In the genomic region with DNA sequence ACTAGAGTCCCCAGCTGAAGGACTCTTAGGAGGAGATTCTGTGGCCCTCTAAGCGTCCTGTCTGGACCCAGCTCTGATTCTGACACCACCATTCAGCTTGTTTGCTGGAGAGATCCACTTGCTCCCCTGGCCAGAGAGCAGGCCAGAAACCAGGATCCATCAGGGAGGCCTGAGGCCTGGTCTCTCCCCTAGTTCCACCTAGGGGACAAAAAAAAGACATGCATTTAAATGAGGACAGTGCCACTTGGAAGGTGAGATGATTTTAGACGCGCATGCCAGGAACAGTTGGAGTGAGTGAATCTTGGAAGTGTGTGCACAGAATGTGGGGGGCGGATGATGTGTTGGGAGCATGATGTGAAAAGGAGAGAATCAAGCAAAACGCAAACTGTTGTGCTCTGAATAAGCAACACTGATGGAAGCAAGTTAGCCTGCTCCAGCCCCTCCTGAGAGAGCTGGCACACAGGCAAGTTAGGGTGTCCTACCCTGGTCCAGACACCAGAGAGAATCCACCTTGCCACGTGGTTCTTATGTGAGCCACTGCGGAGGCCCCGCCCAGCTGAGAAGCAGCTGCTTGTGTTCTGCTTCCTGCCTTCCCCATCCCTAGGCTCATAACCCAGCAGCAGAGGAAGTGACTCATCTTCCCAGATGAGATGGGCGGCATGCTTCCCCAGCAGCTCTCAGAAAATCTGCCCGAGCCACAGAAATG, we compare ENCODE assay signal across 8 cellular contexts. TPM values are rescaled to one million over a fixed set of nuclear protein-coding genes. Genes with fewer than 3 reads are reported as not detected.
DNase-seq lines count a peak whose midpoint lies in the region; ATAC-seq and TF ChIP-seq lines count a peak whose summit lies in the region.

No MANE protein-coding gene starts in this region.

- H3K27me3 Mint-ChIP-seq in T-cell = peaks cover 3 to 4% of the 10 kb centered on the region in 2 donors
- peaks cover 17% of the 10 kb centered on the region for H3K27me3 Mint-ChIP-seq in activated naive CD8-positive, alpha-beta T cell treated with anti-CD3 and anti-CD28 coated beads, Interleukin-2, amount 10 ng/mL, durations not matched to agents 7 days and 5 days

- H3K4me3 Mint-ChIP-seq in T-cell = peak overlapping the region; percentile 35 to 61 (median 44)
- H3K4me3 Mint-ChIP-seq in activated naive CD8-positive, alpha-beta T cell treated with anti-CD3 and anti-CD28 coated beads, Interleukin-2, amount 10 ng/mL, durations not matched to agents 7 days and 5 days = peak overlapping the region; percentile 73

- no peaks in the 10 kb centered on the region for H3K36me3 ChIP-seq in gastrocnemius medialis

- CTCF ChIA-PET in T-cell (lab: Charles Lee) = interaction anchor here (0.6 to 6.3 kb wide), 16 partner anchors 9 to 213 kb away, joined by 3 to 103 read pairs (median 4); no protein-coding TSS in a partner anchor

- no peaks in the 10 kb centered on the region for H3K36me3 Mint-ChIP-seq in T-cell
- no peaks in the 10 kb centered on the region for H3K36me3 Mint-ChIP-seq in activated naive CD8-positive, alpha-beta T cell treated with anti-CD3 and anti-CD28 coated beads, Interleukin-2, amount 10 ng/mL, durations not matched to agents 7 days and 5 days

- POLR2A ChIA-PET in T-cell (lab: Charles Lee) = no interaction called here
- POLR2A ChIA-PET in activated naive CD8-positive, alpha-beta T cell treated with anti-CD3 and anti-CD28 coated beads, Interleukin-2, amount 10 ng/mL, durations not matched to agents 7 days and 5 days (lab: Charles Lee) = interaction anchor here (1.7 to 6.3 kb wide), 4 partner anchors 62 to 650 kb away, joined by 6 to 46 read pairs (median 6); a partner anchor contains a TSS

- DNase-seq in AG09319 (ENCODE audit: extremely low read depth, low read depth) (peak; percentile 71), GM19238 (ENCODE audit: insufficient read length, low spot score) (peak; percentile 65), T-cell (peak; percentile 28 to 79 (median 48)), left cardiac atrium (peak; percentile 88), gastrocnemius medialis (peak; percentile 50 to 58)
- peak; percentile 92 for DNase-seq in Jurkat, Clone E6-1 (ENCODE audit: low read depth, low spot score)
- peak; percentile 74 for DNase-seq in activated naive CD8-positive, alpha-beta T cell treated with anti-CD3 and anti-CD28 coated beads, Interleukin-2, amount 10 ng/mL, durations not matched to agents 7 days and 5 days

- peaks cover 0 to 7% of the 10 kb centered on the region in 2 donors for H3K4me1 ChIP-seq in gastrocnemius medialis

- H3K4me1 Mint-ChIP-seq in T-cell = peaks cover 40 to 46% (median 41%) of the 10 kb centered on the region in 3 donors
- peaks cover 45% of the 10 kb centered on the region for H3K4me1 Mint-ChIP-seq in activated naive CD8-positive, alpha-beta T cell treated with anti-CD3 and anti-CD28 coated beads, Interleukin-2, amount 10 ng/mL, durations not matched to agents 7 days and 5 days

- intact Hi-C loops in left cardiac atrium (cut with DNase I) (loop anchor here in 1 of 2 donors (5.0 kb wide), 1 partner anchor 104 kb away; no protein-coding TSS in a partner anchor), gastrocnemius medialis (cut with DNase I; ENCODE audit: low total_unique reads) (no loop called here)

- H3K27ac ChIP-seq in gastrocnemius medialis = no peak overlapping the region

- ATAC-seq in T-cell (replicated peaks in 1 of 4) (peak; percentile 92 to 96 (median 96)), left cardiac atrium (peak; percentile 81 to 90), gastrocnemius medialis (peak; percentile 53 to 66), HG03025 (IDR thresholded peaks at IDR 0.05; ENCODE audit: low FRiP score, unreplicated experiment) (no peak)
- peak; percentile 95 for ATAC-seq in activated naive CD8-positive, alpha-beta T cell treated with anti-CD3 and anti-CD28 coated beads, Interleukin-2, amount 10 ng/mL, durations not matched to agents 7 days and 5 days (ENCODE audit: low read depth)

- TF ChIP-seq CTCF in AG09319 (IDR thresholded peaks at IDR 0.05; ENCODE audit: low read depth, low read length) = no peak
- TF ChIP-seq CTCF in gastrocnemius medialis (IDR thresholded peaks at IDR 0.05 in 4 of 5, conservative IDR thresholded peaks at IDR 0.05 in 1 of 5) = no peak

- TF ChIP-seq POLR2A in gastrocnemius medialis (IDR thresholded peaks at IDR 0.05) = no peak

- no peaks in the 10 kb centered on the region for H3K27me3 ChIP-seq in gastrocnemius medialis

- peak overlapping the region; percentile 92 to 96 for H3K27ac Mint-ChIP-seq in T-cell
- H3K27ac Mint-ChIP-seq in activated naive CD8-positive, alpha-beta T cell treated with anti-CD3 and anti-CD28 coated beads, Interleukin-2, amount 10 ng/mL, durations not matched to agents 7 days and 5 days = peak overlapping the region; percentile 86

- no peaks in the 10 kb centered on the region for H3K9me3 ChIP-seq in gastrocnemius medialis

- in situ Hi-C loops in gastrocnemius medialis (cut with MboI; ENCODE audit: low sequenced_read_pairs in 4 of 4) = loop anchor here in 1 of 4 donors (5.0 kb wide), 1 partner anchor 104 kb away; no protein-coding TSS in a partner anchor

- no peaks in the 10 kb centered on the region for H3K9me3 Mint-ChIP-seq in T-cell
- no peaks in the 10 kb centered on the region for H3K9me3 Mint-ChIP-seq in activated naive CD8-positive, alpha-beta T cell treated with anti-CD3 and anti-CD28 coated beads, Interleukin-2, amount 10 ng/mL, durations not matched to agents 7 days and 5 days

- H3K4me3 ChIP-seq in Jurkat, Clone E6-1 (ENCODE audit: low read length) = no peak overlapping the region; the same call in 1 of the 2 replicates
- H3K4me3 ChIP-seq in gastrocnemius medialis = no peak overlapping the region

RNA-seq across cellular contexts. Expression of a gene that starts 8.0 kb away (rescaled TPM):
- not detected for polyA plus RNA-seq in Jurkat, Clone E6-1 (2012; ENCODE audit: insufficient read depth, insufficient read length)
- total RNA-seq in T-cell (under 1 TPM in 3 of 5 donors, not detected in 2; 0.55 to 0.79 (median 0.63) TPM), left cardiac atrium (10 to 100 TPM; 49.0 to 55.8 TPM), gastrocnemius medialis (10 to 100 TPM in 1 of 4 donors, 1 to 10 TPM in 3; 1.9 to 17.6 (median 5.0) TPM)
- total RNA-seq in activated naive CD8-positive, alpha-beta T cell treated with anti-CD3 and anti-CD28 coated beads, Interleukin-2, amount 10 ng/mL, durations not matched to agents 7 days and 5 days = 1 to 10 TPM; 1.1 to 2.6 TPM

RNA-seq across cellular contexts. Expression of a gene that starts 46.2 kb away (rescaled TPM):
- polyA plus RNA-seq in Jurkat, Clone E6-1 (2012; ENCODE audit: insufficient read depth, insufficient read length) = not detected
- total RNA-seq in T-cell = not detected
- not detected for total RNA-seq in activated naive CD8-positive, alpha-beta T cell treated with anti-CD3 and anti-CD28 coated beads, Interleukin-2, amount 10 ng/mL, durations not matched to agents 7 days and 5 days
- total RNA-seq in left cardiac atrium = not detected
- total RNA-seq in gastrocnemius medialis = not detected
